ENCODE assay signal across 8 cellular contexts in the genomic region with DNA sequence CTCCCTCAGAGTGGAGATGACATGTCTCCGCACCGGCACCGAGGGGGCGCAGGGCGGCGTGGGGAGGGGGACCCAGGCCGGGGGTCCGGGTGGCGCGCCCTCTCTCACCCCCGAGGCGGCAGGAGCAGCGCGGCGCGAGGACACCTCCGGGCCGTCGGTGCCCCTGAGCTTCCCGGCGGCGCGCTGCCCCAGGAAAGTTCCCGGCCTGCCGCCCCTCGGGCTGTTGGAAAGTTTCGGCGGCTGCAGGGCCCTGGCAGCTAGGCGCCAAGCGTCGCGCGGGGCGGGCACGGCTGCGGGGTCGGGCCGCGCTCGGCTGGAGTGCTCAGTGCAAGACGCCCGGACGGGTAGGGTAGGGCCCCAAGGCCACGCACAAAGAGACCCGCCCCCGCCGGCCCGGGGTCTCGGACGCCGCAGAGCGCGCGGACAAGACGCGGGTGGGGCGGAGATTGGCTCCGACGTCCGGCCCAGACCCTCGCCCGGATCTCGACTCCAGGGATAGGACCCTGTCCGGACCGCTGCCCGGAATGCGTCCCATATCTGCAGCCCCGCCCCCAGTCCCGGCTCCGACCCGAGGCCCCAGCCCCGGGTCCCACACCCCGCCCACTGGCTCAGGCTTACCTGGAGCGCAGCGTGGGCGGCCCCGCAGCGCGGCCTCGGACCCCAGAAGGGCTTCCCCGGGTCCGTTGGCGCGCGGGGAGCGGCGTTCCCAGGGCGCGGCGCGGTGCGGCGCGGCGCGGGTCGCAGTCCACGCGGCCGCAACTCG. TPM values are rescaled to one million over a fixed set of nuclear protein-coding genes. Genes with fewer than 3 reads are reported as not detected.
DNase-seq lines count a peak whose midpoint lies in the region; ATAC-seq and TF ChIP-seq lines count a peak whose summit lies in the region.

No MANE protein-coding gene starts in this region.

- H3K9ac ChIP-seq in GM23248 = peak overlapping the region; percentile 52

- DNase-seq in GM23248 (peak; percentile 38), OCI-LY7 (ENCODE audit: low spot score) (peak; percentile 22), epidermal melanocyte (ENCODE audit: insufficient read length, low spot score) (no peak)

- no peak overlapping the region for H3K27ac ChIP-seq in GM23248
- no peak overlapping the region for H3K27ac ChIP-seq in OCI-LY7 (ENCODE audit: low read depth, low read length, poor library complexity, severe bottlenecking)
- no peak overlapping the region for H3K27ac ChIP-seq in mesodermal cell (ENCODE audit: low read depth, low read length, severe bottlenecking)
- H3K27ac ChIP-seq in urinary bladder (ENCODE audit: low read depth) = no peak overlapping the region

- H3K4me1 Mint-ChIP-seq in dendritic cell treated with granulocyte-macrophage colony-stimulating factor and Interleukin-4, amounts not matched to agents 40 ng/mL and 50 ng/mL, for 4 days (ENCODE audit: low read depth) = peaks cover 25% of the 10 kb centered on the region

- in situ Hi-C loops in GM23248 (cut with MboI) = no loop called here

- H4K20me1 ChIP-seq in GM23248 (ENCODE audit: insufficient read depth) (no peaks in the 10 kb centered on the region), OCI-LY7 (ENCODE audit: insufficient read depth, low read length) (no peaks in the 10 kb centered on the region)

- H3K36me3 ChIP-seq in GM23248 (ENCODE audit: low read depth) = no peaks in the 10 kb centered on the region
- H3K36me3 ChIP-seq in OCI-LY7 (ENCODE audit: insufficient read depth, low read length) = no peaks in the 10 kb centered on the region
- no peaks in the 10 kb centered on the region for H3K36me3 ChIP-seq in mesodermal cell (ENCODE audit: control insufficient read depth, insufficient read depth, low read length)
- no peaks in the 10 kb centered on the region for H3K36me3 ChIP-seq in urinary bladder (ENCODE audit: insufficient read depth)

- no peak for TF ChIP-seq CTCF in OCI-LY7 (conservative IDR thresholded peaks at IDR 0.05; ENCODE audit: low read length)

- H3K27me3 Mint-ChIP-seq in dendritic cell treated with granulocyte-macrophage colony-stimulating factor and Interleukin-4, amounts not matched to agents 40 ng/mL and 50 ng/mL, for 4 days = peaks cover 47% of the 10 kb centered on the region

- BruUV-seq in OCI-LY7 (replicated peaks; lab: Mats Ljungman, UMichigan) = no TSS peak

- no peaks in the 10 kb centered on the region for H3K4me1 ChIP-seq in GM23248 (ENCODE audit: insufficient read depth)
- H3K4me1 ChIP-seq in OCI-LY7 (ENCODE audit: insufficient read depth, low read length, poor library complexity, severe bottlenecking) = peaks cover 19% of the 10 kb centered on the region
- peaks cover 2% of the 10 kb centered on the region for H3K4me1 ChIP-seq in mesodermal cell (ENCODE audit: control insufficient read depth, insufficient read depth, low read length, poor library complexity, severe bottlenecking)
- H3K4me1 ChIP-seq in urinary bladder (ENCODE audit: insufficient read depth) = no peaks in the 10 kb centered on the region

- POLR2A ChIA-PET in OCI-LY7 (lab: Charles Lee) = no interaction called here

- H3K4me3 Mint-ChIP-seq in dendritic cell treated with granulocyte-macrophage colony-stimulating factor and Interleukin-4, amounts not matched to agents 40 ng/mL and 50 ng/mL, for 4 days = peak overlapping the region; percentile 60

- no peaks in the 10 kb centered on the region; the same call in 1 of the 2 replicates for H3K27me3 ChIP-seq in GM23248 (replicated peaks; ENCODE audit: insufficient read depth)

- CTCF ChIA-PET in OCI-LY7 (lab: Charles Lee; ENCODE audit: unreplicated experiment) = no interaction called here

- peaks cover 8% of the 10 kb centered on the region for H3K36me3 Mint-ChIP-seq in dendritic cell treated with granulocyte-macrophage colony-stimulating factor and Interleukin-4, amounts not matched to agents 40 ng/mL and 50 ng/mL, for 4 days (ENCODE audit: low read depth)

- H3K4me2 ChIP-seq in GM23248 (ENCODE audit: unreplicated experiment) (peak overlapping the region; percentile 84), OCI-LY7 (ENCODE audit: low read length) (peak overlapping the region; percentile 98)

- no peaks in the 10 kb centered on the region for H3F3A ChIP-seq in GM23248 (ENCODE audit: insufficient read depth)

- intact Hi-C loops in OCI-LY7 (cut with micrococcal nuclease; ENCODE audit: unreplicated experiment) = no loop called here
- intact Hi-C loops in dendritic cell treated with granulocyte-macrophage colony-stimulating factor and Interleukin-4, amounts not matched to agents 40 ng/mL and 50 ng/mL, for 4 days (cut with micrococcal nuclease) = no loop called here

- no peaks in the 10 kb centered on the region for H3K9me3 Mint-ChIP-seq in dendritic cell treated with granulocyte-macrophage colony-stimulating factor and Interleukin-4, amounts not matched to agents 40 ng/mL and 50 ng/mL, for 4 days

- H3K27ac Mint-ChIP-seq in dendritic cell treated with granulocyte-macrophage colony-stimulating factor and Interleukin-4, amounts not matched to agents 40 ng/mL and 50 ng/mL, for 4 days = no peak overlapping the region

- no peaks in the 10 kb centered on the region for H3K9me3 ChIP-seq in GM23248 (ENCODE audit: low read depth)
- no peaks in the 10 kb centered on the region for H3K9me3 ChIP-seq in OCI-LY7 (ENCODE audit: low read length)
- H3K9me3 ChIP-seq in mesodermal cell (ENCODE audit: control insufficient read depth, low read length) = no peaks in the 10 kb centered on the region

- H3K9me2 ChIP-seq in GM23248 (ENCODE audit: insufficient read depth) (no peaks in the 10 kb centered on the region), OCI-LY7 (ENCODE audit: insufficient read depth, low read length) (no peaks in the 10 kb centered on the region)

- H3K79me2 ChIP-seq in GM23248 (ENCODE audit: insufficient read depth) = peaks cover 2% of the 10 kb centered on the region
- H3K79me2 ChIP-seq in OCI-LY7 (ENCODE audit: insufficient read depth, low read depth, low read length) = no peaks in the 10 kb centered on the region

- WGBS in GM23248 (ENCODE audit: low coverage in 1 of 2, low lambda C conversion rate in 2 of 2, missing lambda C conversion rate in 2 of 2), 2 experiments = 2 to 5% methylated on average over 31 to 92 of the region's 101 CpGs
- 1% methylated on average over 74 to 98 of the region's 101 CpGs for whole genome bisulfite sequencing in mesodermal cell (ENCODE audit: insufficient coverage in 2 of 2), 2 experiments
- 2% methylated on average over 101 of the region's 101 CpGs for WGBS in urinary bladder

- ATAC-seq in HG02870 (IDR thresholded peaks at IDR 0.05; ENCODE audit: unreplicated experiment) (no peak), GM18861 (IDR thresholded peaks at IDR 0.05; ENCODE audit: unreplicated experiment) (no peak)

- H3K4me3 ChIP-seq in GM23248 = peak overlapping the region; percentile 76
- H3K4me3 ChIP-seq in OCI-LY7 (ENCODE audit: low read depth, low read length, poor library complexity, severe bottlenecking) = peak overlapping the region; percentile 70
- peak overlapping the region; percentile 53 for H3K4me3 ChIP-seq in mesodermal cell (ENCODE audit: extremely low read depth, insufficient read depth, low read length, poor library complexity, severe bottlenecking)
- H3K4me3 ChIP-seq in urinary bladder (ENCODE audit: low read depth, low read length) = peak overlapping the region; percentile 67

- H2AFZ ChIP-seq in GM23248 (peak overlapping the region; percentile 83), OCI-LY7 (ENCODE audit: low read length) (peak overlapping the region; percentile 91)

RNA-seq across cellular contexts. Expression of a gene that starts 0.5 kb away (rescaled TPM):
- total RNA-seq in GM23248 (2014; rRNA removed; shearing (Covaris generic)) = 4.0 and 7.5 TPM in 2 replicates
- 1.1 and 1.2 TPM in 2 replicates for polyA plus RNA-seq in GM23248 (2016; fragmentation: Nextera tagmentation; extraction: Ambion mirVana)
- total RNA-seq in OCI-LY7 (2014; rRNA removed; shearing (Covaris generic)) = 1.8 and 2.9 TPM in 2 replicates
- total RNA-seq in OCI-LY7 (2022) = 3.8 and 3.9 TPM in 2 replicates
- polyA plus RNA-seq in mesodermal cell (2013, experiment 1 of 2) = 22.2 TPM
- polyA plus RNA-seq in mesodermal cell (2013, experiment 2 of 2) = 14.4 TPM
- 15.4 TPM for total RNA-seq in urinary bladder
- 16.0 TPM for polyA plus RNA-seq in urinary bladder

RNA-seq across cellular contexts. Expression of a gene that starts 4.8 kb away (rescaled TPM):
- total RNA-seq in GM23248 (2014; rRNA removed; shearing (Covaris generic)) = 41.9 and 45.0 TPM in 2 replicates
- 27.3 and 33.5 TPM in 2 replicates for polyA plus RNA-seq in GM23248 (2016; fragmentation: Nextera tagmentation; extraction: Ambion mirVana)
- total RNA-seq in OCI-LY7 (2014; rRNA removed; shearing (Covaris generic)) = 12.3 and 18.3 TPM in 2 replicates
- 23.3 and 25.0 TPM in 2 replicates for total RNA-seq in OCI-LY7 (2022)
- polyA plus RNA-seq in mesodermal cell (2013, experiment 1 of 2) = 14.7 TPM
- polyA plus RNA-seq in mesodermal cell (2013, experiment 2 of 2) = 9.2 TPM
- total RNA-seq in urinary bladder = 13.6 TPM
- polyA plus RNA-seq in urinary bladder = 25.5 TPM
